ENCODE assay signal across 16 cellular contexts in the genomic region with DNA sequence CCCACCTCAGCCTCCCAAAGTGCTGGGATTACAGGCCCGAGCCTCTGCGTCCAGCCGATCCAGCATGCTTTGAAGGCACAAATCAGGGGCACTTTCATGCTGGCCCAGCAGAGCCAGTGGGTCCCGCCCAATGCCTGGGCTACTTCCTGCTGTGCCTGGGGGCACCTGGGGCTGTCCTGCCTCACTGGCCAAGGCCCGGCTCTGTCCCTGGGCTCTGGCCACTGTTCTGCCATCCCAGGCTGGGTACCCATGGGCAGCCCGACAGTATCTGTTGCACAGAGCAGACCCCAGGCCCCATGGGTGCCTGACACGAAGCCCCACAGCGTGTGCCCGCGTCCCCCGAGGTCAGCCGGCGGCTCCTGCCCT. TPM values are rescaled to one million over a fixed set of nuclear protein-coding genes. Genes with fewer than 3 reads are reported as not detected.
"Had no signal": no experiment of that assay in that cellular context is flagged by ENCODE, and none has a peak within 500 bp of the region (broad histone marks: within the 10 kb centered on the region; RNA-seq: fewer than 3 reads in every experiment).

No MANE protein-coding gene starts in this region.

- FAIRE-seq: frontal cortex, kidney, TTC549 had no signal

- H3K9me3 ChIP-seq: adrenal gland, left ventricle myocardium inferior had no signal

- H3K27ac ChIP-seq: adrenal gland, dorsolateral prefrontal cortex, left ventricle myocardium inferior had no signal

- DNase-seq: activated CD4-positive, alpha-beta T cell treated with anti-CD3 and anti-CD28 coated beads for 4 hours; activated CD8-positive, alpha-beta T cell treated with anti-CD3 and anti-CD28 coated beads for 36 hours; dorsolateral prefrontal cortex; left ventricle myocardium inferior; mesenchymal stem cell; naive thymus-derived CD8-positive, alpha-beta T cell; stimulated activated CD4-positive, alpha-beta T cell treated with anti-CD3 and anti-CD28 coated beads, Interleukin-4, amount 100 ng/mL, for 24 hours; stimulated activated naive CD8-positive, alpha-beta T cell treated with anti-CD3 and anti-CD28 coated beads, Interleukin-15, Interleukin-2, amounts not matched to agents 100 U/mL and 50 U/mL, for 24 hours; T-helper 17 cell; trophoblast cell had no signal

- H3K36me3 ChIP-seq: adrenal gland, left ventricle myocardium inferior had no signal

- ATAC-seq: activated CD8-positive, alpha-beta T cell treated with anti-CD3 and anti-CD28 coated beads for 36 hours; naive thymus-derived CD8-positive, alpha-beta T cell; stimulated activated naive CD8-positive, alpha-beta T cell treated with anti-CD3 and anti-CD28 coated beads, Interleukin-15, Interleukin-2, amounts not matched to agents 100 U/mL and 50 U/mL, for 24 hours; T-helper 17 cell had no signal

- H3K4me1 ChIP-seq: adrenal gland, left ventricle myocardium inferior had no signal

- H3K4me3 ChIP-seq: adrenal gland, dorsolateral prefrontal cortex, left ventricle myocardium inferior had no signal

RNA-seq across cellular contexts. Expression of a gene that starts 6.8 kb away (rescaled TPM):
- total RNA-seq: epithelial cell of proximal tubule; left ventricle myocardium inferior; naive thymus-derived CD8-positive, alpha-beta T cell; skeletal muscle tissue had no signal
- polyA plus RNA-seq: naive thymus-derived CD8-positive, alpha-beta T cell had no signal

RNA-seq across cellular contexts. Expression of a gene that starts 39.2 kb away (rescaled TPM):
- total RNA-seq: epithelial cell of proximal tubule; left ventricle myocardium inferior; naive thymus-derived CD8-positive, alpha-beta T cell had no signal
- polyA plus RNA-seq: naive thymus-derived CD8-positive, alpha-beta T cell had no signal
